In genomic region chr7:68697821-68698280, GRCh38 we compare ENCODE assay signal across 26 cellular contexts.
DNase-seq lines count a peak whose midpoint lies in the region; ATAC-seq and TF ChIP-seq lines count a peak whose summit lies in the region.
"Had no signal": no experiment of that assay in that cellular context is flagged by ENCODE, and none has a peak within 500 bp of the region (broad histone marks: within the 10 kb centered on the region; RNA-seq: fewer than 3 reads in every experiment).

No MANE protein-coding gene starts in this region.

- TF ChIP-seq POLR2A in gastrocnemius medialis (IDR thresholded peaks at IDR 0.05): no peak

- in situ Hi-C loops in gastrocnemius medialis (cut with MboI; ENCODE audit: low sequenced_read_pairs in 4 of 4): no loop called here

- no peaks in the 10 kb centered on the region for H3K36me3 ChIP-seq in gastrocnemius medialis
- H3K36me3 ChIP-seq: ascending aorta, HAP-1, thoracic aorta had no signal

- peaks cover 16% of the 10 kb centered on the region for H3K9me3 Mint-ChIP-seq in chondrocyte (ENCODE audit: low read depth)
- peaks cover 6% of the 10 kb centered on the region for H3K9me3 Mint-ChIP-seq in osteocyte (ENCODE audit: unreplicated experiment)
- H3K9me3 Mint-ChIP-seq in activated T-helper 17 cell treated with anti-CD3 and anti-CD28 coated beads, Interleukin-2, amount 50 U/mL, for 72 hours: peaks cover 17% of the 10 kb centered on the region

- ATAC-seq in gastrocnemius medialis: no peak
- no peak for ATAC-seq in GM19467 (IDR thresholded peaks at IDR 0.05; ENCODE audit: unreplicated experiment)
- no peak for ATAC-seq in activated T-helper 17 cell treated with anti-CD3 and anti-CD28 coated beads, Interleukin-2, amount 50 U/mL, for 72 hours (replicated peaks)
- ATAC-seq: activated naive CD4-positive, alpha-beta T cell treated with anti-CD3 and anti-CD28 coated beads, Interleukin-2, amount 50 U/mL, for 72 hours; naive thymus-derived CD4-positive, alpha-beta T cell had no signal

- intact Hi-C loops in gastrocnemius medialis (cut with DNase I; ENCODE audit: low total_unique reads): no loop called here

- H3K4me1 Mint-ChIP-seq in chondrocyte (ENCODE audit: low read depth) (peaks cover 48% of the 10 kb centered on the region), osteocyte (ENCODE audit: unreplicated experiment) (peaks cover 48% of the 10 kb centered on the region)
- no peaks in the 10 kb centered on the region for H3K4me1 Mint-ChIP-seq in activated T-helper 17 cell treated with anti-CD3 and anti-CD28 coated beads, Interleukin-2, amount 50 U/mL, for 72 hours
- H3K4me1 Mint-ChIP-seq: immature natural killer cell; naive thymus-derived CD4-positive, alpha-beta T cell had no signal

- no peaks in the 10 kb centered on the region for H3K27me3 Mint-ChIP-seq in chondrocyte (ENCODE audit: low read depth)
- H3K27me3 Mint-ChIP-seq in osteocyte (ENCODE audit: unreplicated experiment): no peaks in the 10 kb centered on the region
- H3K27me3 Mint-ChIP-seq in activated T-helper 17 cell treated with anti-CD3 and anti-CD28 coated beads, Interleukin-2, amount 50 U/mL, for 72 hours: no peaks in the 10 kb centered on the region
- H3K27me3 Mint-ChIP-seq: CD4-positive, alpha-beta T cell; naive thymus-derived CD4-positive, alpha-beta T cell had no signal

- H3K9me3 ChIP-seq in gastrocnemius medialis: no peaks in the 10 kb centered on the region
- H3K9me3 ChIP-seq: ascending aorta, HAP-1, thoracic aorta had no signal

- H3K27ac ChIP-seq in gastrocnemius medialis: no peak overlapping the region
- H3K27ac ChIP-seq: ascending aorta, hepatocyte, thoracic aorta had no signal

- H3K36me3 Mint-ChIP-seq in chondrocyte (ENCODE audit: low read depth): no peaks in the 10 kb centered on the region
- no peaks in the 10 kb centered on the region for H3K36me3 Mint-ChIP-seq in osteocyte (ENCODE audit: unreplicated experiment)
- no peaks in the 10 kb centered on the region for H3K36me3 Mint-ChIP-seq in activated T-helper 17 cell treated with anti-CD3 and anti-CD28 coated beads, Interleukin-2, amount 50 U/mL, for 72 hours (ENCODE audit: low read depth)
- H3K36me3 Mint-ChIP-seq: immature natural killer cell; naive thymus-derived CD4-positive, alpha-beta T cell had no signal

- H3K4me1 ChIP-seq in gastrocnemius medialis: peaks cover 0 to 15% of the 10 kb centered on the region in 2 donors
- H3K4me1 ChIP-seq: ascending aorta, HAP-1 had no signal

- TF ChIP-seq CTCF in chondrocyte (IDR thresholded peaks at IDR 0.05) (no peak), osteocyte (IDR thresholded peaks at IDR 0.05) (no peak), gastrocnemius medialis (IDR thresholded peaks at IDR 0.05 in 4 of 5, conservative IDR thresholded peaks at IDR 0.05 in 1 of 5) (no peak)

- no peak overlapping the region for H3K4me3 ChIP-seq in gastrocnemius medialis
- H3K4me3 ChIP-seq: ascending aorta, HAP-1, hepatocyte, thoracic aorta had no signal

- no peaks in the 10 kb centered on the region for H3K27me3 ChIP-seq in gastrocnemius medialis
- H3K27me3 ChIP-seq: ascending aorta, hepatocyte had no signal

- H3K4me3 Mint-ChIP-seq in chondrocyte (ENCODE audit: unreplicated experiment) (no peak overlapping the region), osteocyte (ENCODE audit: unreplicated experiment) (no peak overlapping the region)
- no peak overlapping the region for H3K4me3 Mint-ChIP-seq in activated T-helper 17 cell treated with anti-CD3 and anti-CD28 coated beads, Interleukin-2, amount 50 U/mL, for 72 hours
- H3K4me3 Mint-ChIP-seq: CD4-positive, alpha-beta T cell; immature natural killer cell; naive thymus-derived CD4-positive, alpha-beta T cell had no signal

- DNase-seq in DMS 273 (lab: John Stamatoyannopoulos, UW; ENCODE audit: unreplicated experiment) (peak; percentile 90), NCI-H524 (lab: John Stamatoyannopoulos, UW) (peak; percentile 89 to 95), chondrocyte (ENCODE audit: low spot score) (no peak), osteocyte (ENCODE audit: extremely low spot score, unreplicated experiment) (no peak), gastrocnemius medialis (no peak), GM19238 (ENCODE audit: insufficient read length, low spot score) (no peak)
- DNase-seq: CD4-positive, alpha-beta T cell; cerebellar nuclear complex; effector CD8-positive, alpha-beta T cell; erythroblast; foreskin melanocyte; immature natural killer cell; Kasumi-1; naive thymus-derived CD4-positive, alpha-beta T cell; NCI-H187; occipital lobe; stimulated activated CD4-positive, alpha-beta T cell treated with anti-CD3 and anti-CD28 coated beads, Interleukin-4, amount 100 ng/mL, for 1 hour; stimulated activated naive CD4-positive, alpha-beta T cell; T1000 had no signal

- H3K27ac Mint-ChIP-seq in chondrocyte (ENCODE audit: unreplicated experiment) (peak overlapping the region; percentile 96), osteocyte (ENCODE audit: unreplicated experiment) (peak overlapping the region; percentile 16)
- no peak overlapping the region for H3K27ac Mint-ChIP-seq in activated T-helper 17 cell treated with anti-CD3 and anti-CD28 coated beads, Interleukin-2, amount 50 U/mL, for 72 hours
- H3K27ac Mint-ChIP-seq: activated naive CD4-positive, alpha-beta T cell treated with anti-CD3 and anti-CD28 coated beads, Interleukin-2, amount 50 U/mL, for 72 hours; CD4-positive, alpha-beta T cell; immature natural killer cell; naive thymus-derived CD4-positive, alpha-beta T cell had no signal

Comparison
In these comparisons a context has a peak if more than half of its experiments do, and no peak if none do; other contexts are left out.
1. DNase-seq: peak in DMS 273 (single experiment) and NCI-H524 (2 of 2); none in chondrocyte (single experiment), osteocyte (single experiment), gastrocnemius medialis (0 of 2) and GM19238 (single experiment).